In genomic region chr3:56324473-56324872, GRCh38 we compare ENCODE assay signal across 22 cellular contexts.
"Had no signal": no experiment of that assay in that cellular context is flagged by ENCODE, and none has a peak within 500 bp of the region (broad histone marks: within the 10 kb centered on the region; RNA-seq: fewer than 3 reads in every experiment).

No MANE protein-coding gene starts in this region.

- H3K27me3 ChIP-seq: breast epithelium had no signal

- H3K4me3 ChIP-seq: breast epithelium had no signal

- H3K27me3 Mint-ChIP-seq: activated CD4-positive, alpha-beta memory T cell treated with anti-CD3 and anti-CD28 coated beads for 36 hours; activated naive CD8-positive, alpha-beta T cell treated with anti-CD3 and anti-CD28 coated beads for 36 hours had no signal

- H3K4me3 Mint-ChIP-seq: activated CD4-positive, alpha-beta memory T cell treated with anti-CD3 and anti-CD28 coated beads for 36 hours; activated CD4-positive, alpha-beta T cell treated with anti-CD3 and anti-CD28 coated beads, Interleukin-2, amount 10 ng/mL, durations not matched to agents 7 days and 5 days; activated naive CD4-positive, alpha-beta T cell treated with anti-CD3 and anti-CD28 coated beads, Interleukin-2, amount 10 ng/mL, durations not matched to agents 7 days and 5 days; activated naive CD8-positive, alpha-beta T cell treated with anti-CD3 and anti-CD28 coated beads for 36 hours; activated T-cell treated with anti-CD3 and anti-CD28 coated beads, Interleukin-2, amount 50 U/mL, for 72 hours had no signal

- H3K9me3 Mint-ChIP-seq: activated CD4-positive, alpha-beta memory T cell treated with anti-CD3 and anti-CD28 coated beads for 36 hours; activated CD4-positive, alpha-beta T cell treated with anti-CD3 and anti-CD28 coated beads, Interleukin-2, amount 10 ng/mL, durations not matched to agents 7 days and 5 days; activated naive CD4-positive, alpha-beta T cell treated with anti-CD3 and anti-CD28 coated beads, Interleukin-2, amount 10 ng/mL, durations not matched to agents 7 days and 5 days; activated naive CD8-positive, alpha-beta T cell treated with anti-CD3 and anti-CD28 coated beads for 36 hours; activated T-cell treated with anti-CD3 and anti-CD28 coated beads, Interleukin-2, amount 50 U/mL, for 72 hours; activated T-helper 2 cell treated with anti-CD3 and anti-CD28 coated beads, Interferon-gamma antibody, Interleukin-2, Interleukin-4, amounts not matched to agents 10 μg/mL and 5 μg/mL and 100 μg/mL, durations not matched to agents 14 hours and 24 hours and 36 hours had no signal

- ATAC-seq: activated T-cell treated with anti-CD3 and anti-CD28 coated beads, Interleukin-2, amount 50 U/mL, for 72 hours had no signal

- H3K27ac Mint-ChIP-seq: activated CD4-positive, alpha-beta memory T cell treated with anti-CD3 and anti-CD28 coated beads for 36 hours; activated CD4-positive, alpha-beta T cell treated with anti-CD3 and anti-CD28 coated beads, Interleukin-2, amount 10 ng/mL, durations not matched to agents 7 days and 5 days; activated naive CD4-positive, alpha-beta T cell treated with anti-CD3 and anti-CD28 coated beads, Interleukin-2, amount 10 ng/mL, durations not matched to agents 7 days and 5 days; activated naive CD8-positive, alpha-beta T cell treated with anti-CD3 and anti-CD28 coated beads for 36 hours; activated T-cell treated with anti-CD3 and anti-CD28 coated beads, Interleukin-2, amount 50 U/mL, for 72 hours; activated T-helper 2 cell treated with anti-CD3 and anti-CD28 coated beads, Interferon-gamma antibody, Interleukin-2, Interleukin-4, amounts not matched to agents 10 μg/mL and 5 μg/mL and 100 μg/mL, durations not matched to agents 14 hours and 24 hours and 36 hours had no signal

- H3K4me1 ChIP-seq: breast epithelium had no signal

- DNase-seq: activated CD4-positive, alpha-beta memory T cell treated with anti-CD3 and anti-CD28 coated beads for 36 hours; activated CD4-positive, alpha-beta T cell treated with anti-CD3 and anti-CD28 coated beads, Interleukin-2, amount 10 ng/mL, durations not matched to agents 7 days and 5 days; activated CD4-positive, CD25-positive, alpha-beta regulatory T cell; activated CD8-positive, alpha-beta memory T cell treated with anti-CD3 and anti-CD28 coated beads, Interleukin-2, amount 50 U/mL, for 4 hours; activated gamma-delta T cell treated with Interleukin-2 at 50 U/mL for 16 hours; activated naive CD4-positive, alpha-beta T cell treated with anti-CD3 and anti-CD28 coated beads, Interleukin-2, amount 10 ng/mL, durations not matched to agents 7 days and 5 days; activated naive CD8-positive, alpha-beta T cell treated with anti-CD3 and anti-CD28 coated beads for 36 hours; activated T-cell treated with anti-CD3 and anti-CD28 coated beads, Interleukin-2, amount 50 U/mL, for 72 hours; Kasumi-1; KBM-7; NCI-H1048; NCI-H146; NCI-H187 treated with DMSO at 0.1 percent for 48 hours; NCI-H2081 treated with DMSO at 0.1 percent for 48 hours; NCI-H446; NCI-H524; SIG-M5; T-helper 2 cell had no signal

- FAIRE-seq: RCC 7860 had no signal

- H3K4me1 Mint-ChIP-seq: activated CD4-positive, alpha-beta T cell treated with anti-CD3 and anti-CD28 coated beads, Interleukin-2, amount 10 ng/mL, durations not matched to agents 7 days and 5 days; activated naive CD4-positive, alpha-beta T cell treated with anti-CD3 and anti-CD28 coated beads, Interleukin-2, amount 10 ng/mL, durations not matched to agents 7 days and 5 days; activated naive CD8-positive, alpha-beta T cell treated with anti-CD3 and anti-CD28 coated beads for 36 hours had no signal

- H3K36me3 Mint-ChIP-seq: activated CD4-positive, alpha-beta memory T cell treated with anti-CD3 and anti-CD28 coated beads for 36 hours; activated naive CD4-positive, alpha-beta T cell treated with anti-CD3 and anti-CD28 coated beads, Interleukin-2, amount 10 ng/mL, durations not matched to agents 7 days and 5 days; activated naive CD8-positive, alpha-beta T cell treated with anti-CD3 and anti-CD28 coated beads for 36 hours had no signal

- H3K27ac ChIP-seq: VCaP had no signal

- H3K9me3 ChIP-seq: breast epithelium had no signal

- H3K36me3 ChIP-seq: breast epithelium had no signal
